24 cellular contexts compared by ENCODE assay signal in the genomic region with DNA sequence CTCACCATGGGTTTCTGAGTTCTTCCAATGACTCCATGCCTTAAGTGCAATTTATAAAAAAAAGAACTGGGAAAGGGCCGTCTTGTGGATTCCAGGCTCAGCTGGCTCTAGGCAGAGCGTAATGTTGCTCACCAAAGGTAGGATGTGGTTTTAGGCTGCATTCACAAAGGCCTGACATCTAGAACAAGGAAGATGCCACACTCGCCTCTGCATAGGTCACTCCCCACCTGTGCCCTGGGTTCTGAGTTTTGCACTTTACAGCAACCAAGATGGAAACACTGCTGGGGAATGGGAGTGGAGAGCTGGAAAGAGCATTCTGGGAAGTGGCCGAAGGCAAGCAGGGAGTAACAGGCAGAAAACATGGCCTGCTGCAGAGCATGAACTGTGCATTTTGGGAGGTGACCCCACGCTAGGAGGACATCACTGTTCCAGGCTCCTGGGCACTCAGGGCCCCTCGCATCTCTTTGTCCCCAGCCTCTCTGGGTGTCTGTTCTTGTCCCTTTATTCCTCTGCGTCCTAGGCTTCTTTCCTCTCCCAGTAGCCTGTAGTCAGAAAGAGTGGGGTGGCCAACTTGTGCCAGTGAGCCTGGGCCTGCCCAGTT. TPM values are rescaled to one million over a fixed set of nuclear protein-coding genes. Genes with fewer than 3 reads are reported as not detected.
DNase-seq lines count a peak whose midpoint lies in the region; ATAC-seq and TF ChIP-seq lines count a peak whose summit lies in the region.
"Had no signal": no experiment of that assay in that cellular context is flagged by ENCODE, and none has a peak within 500 bp of the region (broad histone marks: within the 10 kb centered on the region; RNA-seq: fewer than 3 reads in every experiment).

No MANE protein-coding gene starts in this region.

- H3K27me3 Mint-ChIP-seq in activated CD8-positive, alpha-beta T cell treated with anti-CD3 and anti-CD28 coated beads, Interleukin-2, amount 10 ng/mL, durations not matched to agents 7 days and 5 days (ENCODE audit: low read depth), result peaks cover 3% of the 10 kb centered on the region
- H3K27me3 Mint-ChIP-seq in activated CD8-positive, alpha-beta T cell treated with anti-CD3 and anti-CD28 coated beads for 36 hours, result peaks cover 8% of the 10 kb centered on the region

- H3K4me3 ChIP-seq in IMR-90 (ENCODE audit: insufficient read depth, low read depth, low read length), result no peak overlapping the region
- H3K4me3 ChIP-seq in esophagus muscularis mucosa, result no peak overlapping the region
- no peak overlapping the region for H3K4me3 ChIP-seq in stomach
- H3K4me3 ChIP-seq in left ventricle myocardium inferior, result no peak overlapping the region

- no peak overlapping the region for H3K23ac ChIP-seq in IMR-90 (ENCODE audit: low read depth, low read length)

- H3K9me1 ChIP-seq in IMR-90 (ENCODE audit: insufficient read depth, low read length), result no peaks in the 10 kb centered on the region

- H3K27ac ChIP-seq in IMR-90 (ENCODE audit: insufficient read depth, low read length) (no peak overlapping the region), esophagus muscularis mucosa (replicated peaks in 1 of 4) (no peak overlapping the region), stomach (no peak overlapping the region), left ventricle myocardium inferior (replicated peaks) (no peak overlapping the region)

- H3K27ac Mint-ChIP-seq in activated CD8-positive, alpha-beta T cell treated with anti-CD3 and anti-CD28 coated beads, Interleukin-2, amount 10 ng/mL, durations not matched to agents 7 days and 5 days, result no peak overlapping the region
- H3K27ac Mint-ChIP-seq in activated CD8-positive, alpha-beta T cell treated with anti-CD3 and anti-CD28 coated beads for 36 hours, result no peak overlapping the region
- H3K27ac Mint-ChIP-seq: CD8-positive, alpha-beta T cell had no signal

- 64% methylated on average over 3 of the region's 7 CpGs; no CpG with 5 or more reads in 1 of the 2 experiments for WGBS in IMR-90 (ENCODE audit: extremely low coverage in 2 of 2, insufficient read length in 1 of 2), 2 experiments
- 81% methylated on average over 7 of the region's 7 CpGs for WGBS in esophagus muscularis mucosa
- WGBS in stomach, 5 donors, result 76 to 89% (median 82%) methylated on average over 7 of the region's 7 CpGs

- H3K36me3 ChIP-seq in IMR-90 (ENCODE audit: control insufficient read depth, insufficient read depth, low read length), result no peaks in the 10 kb centered on the region
- H3K36me3 ChIP-seq in esophagus muscularis mucosa, result no peaks in the 10 kb centered on the region
- H3K36me3 ChIP-seq in stomach, result no peaks in the 10 kb centered on the region
- H3K36me3 ChIP-seq in left ventricle myocardium inferior, result no peaks in the 10 kb centered on the region

- H2BK120ac ChIP-seq in IMR-90 (ENCODE audit: low read depth, low read length), result no peak overlapping the region

- CTCF ChIA-PET in activated CD8-positive, alpha-beta T cell treated with anti-CD3 and anti-CD28 coated beads, Interleukin-2, amount 10 ng/mL, durations not matched to agents 7 days and 5 days (lab: Charles Lee), result no interaction called here
- CTCF ChIA-PET in activated CD8-positive, alpha-beta T cell treated with anti-CD3 and anti-CD28 coated beads for 36 hours (lab: Charles Lee), result no interaction called here
- CTCF ChIA-PET in IMR-90 (lab: Yijun Ruan, JAX), result no interaction called here

- no peak for TF ChIP-seq POLR2A in IMR-90 (IDR thresholded peaks at IDR 0.05; ENCODE audit: low read depth, low read length)
- no peak for TF ChIP-seq POLR2A in esophagus muscularis mucosa (IDR thresholded peaks at IDR 0.05; ENCODE audit: low read depth)
- TF ChIP-seq POLR2A in stomach (IDR thresholded peaks at IDR 0.05), result no peak

- no peak for TF ChIP-seq EP300 in esophagus muscularis mucosa (IDR thresholded peaks at IDR 0.05)
- no peak for TF ChIP-seq EP300 in stomach (IDR thresholded peaks at IDR 0.05)

- no peak overlapping the region for H2AK5ac ChIP-seq in IMR-90 (ENCODE audit: low read depth, low read length)

- no peak overlapping the region for H3K56ac ChIP-seq in IMR-90 (ENCODE audit: extremely low read depth, insufficient read depth, low read length)

- H4K5ac ChIP-seq in IMR-90 (ENCODE audit: low read depth, low read length), result no peak overlapping the region

- H2AFZ ChIP-seq in IMR-90 (replicated peaks; ENCODE audit: low read length, poor library complexity), result no peak overlapping the region

- H3K9me3 ChIP-seq in IMR-90 (ENCODE audit: control insufficient read depth, insufficient read depth, low read length) (peaks cover 3% of the 10 kb centered on the region; the same call in 1 of the 2 replicates), esophagus muscularis mucosa (peaks cover 0 to 9% (median 0%) of the 10 kb centered on the region in 4 donors), stomach (no peaks in the 10 kb centered on the region), left ventricle myocardium inferior (replicated peaks) (peaks cover 12% of the 10 kb centered on the region)

- no peak overlapping the region for H3K4me2 ChIP-seq in IMR-90 (ENCODE audit: low read depth, low read length)

- no peak overlapping the region for H2BK5ac ChIP-seq in IMR-90 (ENCODE audit: low read depth, low read length, poor library complexity, severe bottlenecking)

- H3K4me3 Mint-ChIP-seq in activated CD8-positive, alpha-beta T cell treated with anti-CD3 and anti-CD28 coated beads, Interleukin-2, amount 10 ng/mL, durations not matched to agents 7 days and 5 days, result no peak overlapping the region
- no peak overlapping the region for H3K4me3 Mint-ChIP-seq in activated CD8-positive, alpha-beta T cell treated with anti-CD3 and anti-CD28 coated beads for 36 hours
- H3K4me3 Mint-ChIP-seq: CD8-positive, alpha-beta T cell had no signal

- TF ChIP-seq CTCF in activated CD8-positive, alpha-beta T cell treated with anti-CD3 and anti-CD28 coated beads for 36 hours (IDR thresholded peaks at IDR 0.05), result no peak
- no peak for TF ChIP-seq CTCF in IMR-90 (conservative IDR thresholded peaks at IDR 0.05; ENCODE audit: low read depth, low read length)
- TF ChIP-seq CTCF in esophagus muscularis mucosa (IDR thresholded peaks at IDR 0.05), result no peak
- TF ChIP-seq CTCF in stomach (IDR thresholded peaks at IDR 0.05), result no peak
- no peak for TF ChIP-seq CTCF in left ventricle myocardium inferior (IDR thresholded peaks at IDR 0.05; ENCODE audit: borderline replicate concordance)

- BruUV-seq in IMR-90 (replicated peaks; lab: Mats Ljungman, UMichigan), result no TSS peak

- peak; percentile 8 for DNase-seq in activated CD8-positive, alpha-beta T cell treated with anti-CD3 and anti-CD28 coated beads, Interleukin-2, amount 10 ng/mL, durations not matched to agents 7 days and 5 days
- no peak for DNase-seq in activated CD8-positive, alpha-beta T cell treated with anti-CD3 and anti-CD28 coated beads for 36 hours
- DNase-seq in IMR-90, result no peak
- DNase-seq in esophagus muscularis mucosa (ENCODE audit: extremely low spot score), result peak; percentile 55
- DNase-seq in stomach, result peak; percentile 4
- no peak for DNase-seq in activated CD4-positive, CD25-positive, alpha-beta regulatory T cell treated with anti-CD3 and anti-CD28 coated beads, Interleukin-2, amount 50 U/mL, for 72 hours
- DNase-seq in left ventricle myocardium inferior, result no peak
- DNase-seq in NOMO-1 treated with DMSO at 0.1 percent for 48 hours (lab: John Stamatoyannopoulos, UW; ENCODE audit: unreplicated experiment), result no peak
- DNase-seq: AML-193, C1 segment of cervical spinal cord, DMS153, GDM1, KG1, NCI-H1092 treated with DMSO at 0.1 percent for 48 hours, NCI-H146, NCI-H2029, NCI-H226, NCI-H510A treated with DMSO at 0.1 percent for 48 hours, NCI-H748 treated with DMSO at 0.1 percent for 48 hours had no signal

- no peak overlapping the region for H3K4ac ChIP-seq in IMR-90 (ENCODE audit: low read depth, low read length)

- no peak overlapping the region for H3K14ac ChIP-seq in IMR-90 (replicated peaks; ENCODE audit: low read depth, low read length)

- H3K9me3 Mint-ChIP-seq in activated CD8-positive, alpha-beta T cell treated with anti-CD3 and anti-CD28 coated beads, Interleukin-2, amount 10 ng/mL, durations not matched to agents 7 days and 5 days (ENCODE audit: insufficient read depth), result peaks cover 5% of the 10 kb centered on the region
- H3K9me3 Mint-ChIP-seq in activated CD8-positive, alpha-beta T cell treated with anti-CD3 and anti-CD28 coated beads for 36 hours, result no peaks in the 10 kb centered on the region
- H3K9me3 Mint-ChIP-seq: CD8-positive, alpha-beta T cell had no signal

- H2AK9ac ChIP-seq in IMR-90 (replicated peaks; ENCODE audit: low read depth, low read length, poor library complexity), result peak overlapping the region; percentile 3

- dilution Hi-C loops in IMR-90 (cut with HindIII; ENCODE audit: low sequenced_read_pairs, unreplicated experiment), result no loop called here

- H3K27me3 ChIP-seq in IMR-90 (ENCODE audit: control insufficient read depth, insufficient read depth, low read length) (peaks cover 24% of the 10 kb centered on the region), esophagus muscularis mucosa (peaks cover 0 to 11% (median 0%) of the 10 kb centered on the region in 4 donors), stomach (peaks cover 0 to 36% (median 4%) of the 10 kb centered on the region in 3 donors), left ventricle myocardium inferior (ENCODE audit: low read depth) (peaks cover 7% of the 10 kb centered on the region)

- H3K36me3 Mint-ChIP-seq in activated CD8-positive, alpha-beta T cell treated with anti-CD3 and anti-CD28 coated beads, Interleukin-2, amount 10 ng/mL, durations not matched to agents 7 days and 5 days (ENCODE audit: low read depth), result no peaks in the 10 kb centered on the region
- H3K36me3 Mint-ChIP-seq in activated CD8-positive, alpha-beta T cell treated with anti-CD3 and anti-CD28 coated beads for 36 hours (ENCODE audit: low read depth), result no peaks in the 10 kb centered on the region
- H3K36me3 Mint-ChIP-seq: CD8-positive, alpha-beta T cell had no signal

- no peaks in the 10 kb centered on the region for H3K79me1 ChIP-seq in IMR-90 (ENCODE audit: low read depth in 1 of 2, low read length in 2 of 2)

- in situ Hi-C loops in IMR-90 (cut with MboI; ENCODE audit: low sequenced_read_pairs), result no loop called here

- intact Hi-C loops in activated CD8-positive, alpha-beta T cell treated with anti-CD3 and anti-CD28 coated beads for 36 hours (cut with micrococcal nuclease), result no loop called here
- intact Hi-C loops in IMR-90 (cut with micrococcal nuclease), result no loop called here
- intact Hi-C loops in esophagus muscularis mucosa (cut with DNase I), result no loop called here
- intact Hi-C loops in stomach (cut with DNase I; ENCODE audit: low total_unique reads), result no loop called here
- intact Hi-C loops in left ventricle myocardium inferior (cut with micrococcal nuclease), result no loop called here

- H3K18ac ChIP-seq in IMR-90 (ENCODE audit: low read depth, low read length), result no peak overlapping the region

- H3K4me1 ChIP-seq in IMR-90 (ENCODE audit: control insufficient read depth, insufficient read depth, low read length) (peaks cover 10% of the 10 kb centered on the region), esophagus muscularis mucosa (peaks cover 29 to 38% (median 32%) of the 10 kb centered on the region in 4 donors), stomach (peaks cover 0 to 7% (median 0%) of the 10 kb centered on the region in 4 donors), left ventricle myocardium inferior (peaks cover 50% of the 10 kb centered on the region)

- H4K8ac ChIP-seq in IMR-90 (ENCODE audit: low read depth in 2 of 2, low read length in 2 of 2), result no peak overlapping the region

- POLR2A ChIA-PET in activated CD8-positive, alpha-beta T cell treated with anti-CD3 and anti-CD28 coated beads, Interleukin-2, amount 10 ng/mL, durations not matched to agents 7 days and 5 days (lab: Charles Lee), result no interaction called here
- POLR2A ChIA-PET in activated CD8-positive, alpha-beta T cell treated with anti-CD3 and anti-CD28 coated beads for 36 hours (lab: Charles Lee), result no interaction called here
- POLR2A ChIA-PET in IMR-90 (lab: Charles Lee; ENCODE audit: unreplicated experiment), result no interaction called here

- H4K91ac ChIP-seq in IMR-90 (ENCODE audit: insufficient read depth, low read depth, low read length), result no peak overlapping the region

- H4K20me1 ChIP-seq in IMR-90 (ENCODE audit: insufficient read depth, low read length), result no peaks in the 10 kb centered on the region

- no peaks in the 10 kb centered on the region for H3K4me1 Mint-ChIP-seq in activated CD8-positive, alpha-beta T cell treated with anti-CD3 and anti-CD28 coated beads, Interleukin-2, amount 10 ng/mL, durations not matched to agents 7 days and 5 days (ENCODE audit: low read depth)
- no peaks in the 10 kb centered on the region for H3K4me1 Mint-ChIP-seq in activated CD8-positive, alpha-beta T cell treated with anti-CD3 and anti-CD28 coated beads for 36 hours (ENCODE audit: low read depth)

- no peak for ATAC-seq in activated CD8-positive, alpha-beta T cell treated with anti-CD3 and anti-CD28 coated beads, Interleukin-2, amount 10 ng/mL, durations not matched to agents 7 days and 5 days
- ATAC-seq in activated CD8-positive, alpha-beta T cell treated with anti-CD3 and anti-CD28 coated beads for 36 hours, result no peak
- no peak for ATAC-seq in IMR-90 (ENCODE audit: low read depth)
- ATAC-seq: CD8-positive, alpha-beta T cell had no signal

- H3K9ac ChIP-seq in IMR-90 (ENCODE audit: low read depth, low read length), result no peak overlapping the region

- H2BK15ac ChIP-seq in IMR-90 (ENCODE audit: low read depth, low read length), result no peak overlapping the region

- H2BK20ac ChIP-seq in IMR-90 (ENCODE audit: low read depth, low read length), result no peak overlapping the region

- no peak for TF ChIP-seq RAD21 in IMR-90 (IDR thresholded peaks at IDR 0.05; ENCODE audit: low read length)

RNA-seq across cellular contexts. Expression of gene FCN2, which starts 12.3 kb away (rescaled TPM):
- total RNA-seq in activated CD8-positive, alpha-beta T cell treated with anti-CD3 and anti-CD28 coated beads, Interleukin-2, amount 10 ng/mL, durations not matched to agents 7 days and 5 days, result not detected
- not detected for total RNA-seq in activated CD8-positive, alpha-beta T cell treated with anti-CD3 and anti-CD28 coated beads for 36 hours
- total RNA-seq in IMR-90 (2012; rRNA removed), result not detected in 2 replicates
- not detected in 2 replicates for polyA plus RNA-seq in IMR-90 (2012; rRNA removed)
- polyA plus RNA-seq in IMR-90 (2012; cell fraction: cytosol; rRNA removed), result not detected in 2 replicates
- not detected in 2 replicates for polyA plus RNA-seq in IMR-90 (2012; cell fraction: nucleus; rRNA removed; ENCODE audit: low replicate concordance)
- total RNA-seq in esophagus muscularis mucosa, result not detected
- total RNA-seq in stomach, result not detected
- under 1 TPM in 1 of 3 donors, not detected in 2; 0.13 TPM for polyA plus RNA-seq in stomach
- total RNA-seq in left ventricle myocardium inferior, result not detected
- total RNA-seq: A172; CD8-positive, alpha-beta T cell; H4; HT1080 had no signal
- polyA plus RNA-seq: AG04450 had no signal

RNA-seq across cellular contexts. Expression of gene FCN1, which starts 24.8 kb away (rescaled TPM):
- total RNA-seq in activated CD8-positive, alpha-beta T cell treated with anti-CD3 and anti-CD28 coated beads, Interleukin-2, amount 10 ng/mL, durations not matched to agents 7 days and 5 days, result not detected
- total RNA-seq in activated CD8-positive, alpha-beta T cell treated with anti-CD3 and anti-CD28 coated beads for 36 hours, result not detected
- total RNA-seq in IMR-90 (2012; rRNA removed), result not detected in 2 replicates
- polyA plus RNA-seq in IMR-90 (2012; rRNA removed), result not detected in 2 replicates
- not detected in 2 replicates for polyA plus RNA-seq in IMR-90 (2012; cell fraction: cytosol; rRNA removed)
- not detected in 2 replicates for polyA plus RNA-seq in IMR-90 (2012; cell fraction: nucleus; rRNA removed; ENCODE audit: low replicate concordance)
- 10 to 100 TPM in 1 of 4 donors, 1 to 10 TPM in 3; 1.3 to 26.0 (median 1.8) TPM for total RNA-seq in esophagus muscularis mucosa
- 1 to 10 TPM in 1 of 5 donors, not detected in 4; 2.8 TPM for total RNA-seq in stomach
- 1 to 10 TPM in 2 of 3 donors, under 1 TPM in 1; 0.38 to 2.1 (median 1.2) TPM for polyA plus RNA-seq in stomach
- total RNA-seq in left ventricle myocardium inferior, result 2.9 TPM
- total RNA-seq: A172, H4, HT1080 had no signal
- polyA plus RNA-seq: AG04450 had no signal

Comparison
In these comparisons a context has a peak if more than half of its experiments do, and no peak if none do; other contexts are left out.
1. DNase-seq: peak in activated CD8-positive, alpha-beta T cell treated with anti-CD3 and anti-CD28 coated beads, Interleukin-2, amount 10 ng/mL, durations not matched to agents 7 days and 5 days (single experiment), esophagus muscularis mucosa (single experiment) and stomach (single experiment); none in activated CD8-positive, alpha-beta T cell treated with anti-CD3 and anti-CD28 coated beads for 36 hours (single experiment), IMR-90 (single experiment), activated CD4-positive, CD25-positive, alpha-beta regulatory T cell treated with anti-CD3 and anti-CD28 coated beads, Interleukin-2, amount 50 U/mL, for 72 hours (single experiment), left ventricle myocardium inferior (single experiment) and NOMO-1 treated with DMSO at 0.1 percent for 48 hours (single experiment).